Comparison of ENCODE assay signal across 10 cellular contexts in genomic region chr6:166330612-166331011, GRCh38. TPM values are rescaled to one million over a fixed set of nuclear protein-coding genes. Genes with fewer than 3 reads are reported as not detected.
DNase-seq lines count a peak whose midpoint lies in the region; ATAC-seq and TF ChIP-seq lines count a peak whose summit lies in the region.
"Had no signal": no experiment of that assay in that cellular context is flagged by ENCODE, and none has a peak within 500 bp of the region (broad histone marks: within the 10 kb centered on the region; RNA-seq: fewer than 3 reads in every experiment).

No MANE protein-coding gene starts in this region.

- POLR2A ChIA-PET in IMR-90 (lab: Charles Lee; ENCODE audit: unreplicated experiment), result no interaction called here

- TF ChIP-seq RAD21 in IMR-90 (IDR thresholded peaks at IDR 0.05; ENCODE audit: low read length), result no peak

- H3K23ac ChIP-seq in IMR-90 (ENCODE audit: low read depth, low read length), result no peak overlapping the region

- in situ Hi-C loops in IMR-90 (cut with MboI; ENCODE audit: low sequenced_read_pairs), result no loop called here

- intact Hi-C loops in IMR-90 (cut with micrococcal nuclease), result no loop called here
- intact Hi-C loops in colonic mucosa (cut with DNase I), result no loop called here

- DNase-seq in IMR-90 (peak; percentile 23), colonic mucosa (peak; percentile 65), iris pigment epithelial cell (ENCODE audit: low read depth) (peak; percentile 52), RKO (ENCODE audit: low spot score) (no peak)
- DNase-seq in activated naive CD4-positive, alpha-beta T cell treated with anti-CD3 and anti-CD28 coated beads, Interleukin-2, amount 50 U/mL, for 16 hours, result no peak
- no peak for DNase-seq in activated CD4-positive, alpha-beta T cell treated with anti-CD3 and anti-CD28 coated beads, Interleukin-2, amount 50 U/mL, for 1 hour

- H2BK20ac ChIP-seq in IMR-90 (ENCODE audit: low read depth, low read length), result no peak overlapping the region

- CTCF ChIA-PET in IMR-90 (lab: Yijun Ruan, JAX), result interaction anchor here (1.4 kb wide), 1 partner anchor 47 kb away, joined by 4 read pairs; no protein-coding TSS in a partner anchor

- H3K36me3 ChIP-seq in IMR-90 (ENCODE audit: control insufficient read depth, insufficient read depth, low read length), result peaks cover 20% of the 10 kb centered on the region
- H3K36me3 ChIP-seq in colonic mucosa, result no peaks in the 10 kb centered on the region
- H3K36me3 ChIP-seq in skeletal muscle satellite cell (ENCODE audit: insufficient read depth, low read length), result peaks cover 31% of the 10 kb centered on the region

- TF ChIP-seq CTCF in IMR-90 (conservative IDR thresholded peaks at IDR 0.05; ENCODE audit: low read depth, low read length), result peak; percentile 19; the same call in 1 of the 2 replicates
- TF ChIP-seq CTCF in colonic mucosa (IDR thresholded peaks at IDR 0.05), result no peak

- H3K27me3 ChIP-seq in IMR-90 (ENCODE audit: control insufficient read depth, insufficient read depth, low read length) (no peaks in the 10 kb centered on the region), colonic mucosa (no peaks in the 10 kb centered on the region), skeletal muscle satellite cell (ENCODE audit: control insufficient read depth, insufficient read depth, low read length) (no peaks in the 10 kb centered on the region)

- H3K9ac ChIP-seq in IMR-90 (ENCODE audit: low read depth, low read length) (no peak overlapping the region), colonic mucosa (ENCODE audit: low read depth in 2 of 2, low read length in 2 of 2) (no peak overlapping the region), skeletal muscle satellite cell (ENCODE audit: low read depth, low read length) (no peak overlapping the region)

- no peak overlapping the region for H3K14ac ChIP-seq in IMR-90 (replicated peaks; ENCODE audit: low read depth, low read length)

- H2BK15ac ChIP-seq in IMR-90 (ENCODE audit: low read depth, low read length), result no peak overlapping the region

- H2AK9ac ChIP-seq in IMR-90 (replicated peaks; ENCODE audit: low read depth, low read length, poor library complexity), result no peak overlapping the region

- H3K4ac ChIP-seq in IMR-90 (ENCODE audit: low read depth, low read length), result no peak overlapping the region

- TF ChIP-seq POLR2A in IMR-90 (IDR thresholded peaks at IDR 0.05; ENCODE audit: low read depth, low read length), result no peak

- H2AK5ac ChIP-seq in IMR-90 (ENCODE audit: low read depth, low read length), result no peak overlapping the region

- peaks cover 39 to 69% of the 10 kb centered on the region in 2 experiments for H3K79me1 ChIP-seq in IMR-90 (ENCODE audit: low read depth in 1 of 2, low read length in 2 of 2)

- dilution Hi-C loops in IMR-90 (cut with HindIII; ENCODE audit: low sequenced_read_pairs, unreplicated experiment), result no loop called here

- 0 out of 4 replicates have a peak overlapping the region, but pooled peaks of 1 of the 2 experiments have one; percentile 40 for H4K8ac ChIP-seq in IMR-90 (ENCODE audit: low read depth in 2 of 2, low read length in 2 of 2)

- H3K56ac ChIP-seq in IMR-90 (ENCODE audit: extremely low read depth, insufficient read depth, low read length), result no peak overlapping the region

- no peak overlapping the region for H3K27ac ChIP-seq in IMR-90 (ENCODE audit: insufficient read depth, low read length)
- no peak overlapping the region for H3K27ac ChIP-seq in colonic mucosa

- no peak overlapping the region for H2BK120ac ChIP-seq in IMR-90 (ENCODE audit: low read depth, low read length)

- H3K9me3 ChIP-seq in IMR-90 (ENCODE audit: control insufficient read depth, insufficient read depth, low read length), result no peaks in the 10 kb centered on the region
- H3K9me3 ChIP-seq in colonic mucosa, result no peaks in the 10 kb centered on the region
- H3K9me3 ChIP-seq in skeletal muscle satellite cell (replicated peaks; ENCODE audit: low read length), result no peaks in the 10 kb centered on the region

- peak overlapping the region; percentile 23; the same call in 1 of the 2 replicates for H3K4me2 ChIP-seq in IMR-90 (ENCODE audit: low read depth, low read length)
- peak overlapping the region; percentile 54 for H3K4me2 ChIP-seq in skeletal muscle satellite cell (ENCODE audit: low read length)

- H4K20me1 ChIP-seq in IMR-90 (ENCODE audit: insufficient read depth, low read length), result peaks cover 65% of the 10 kb centered on the region

- H3K18ac ChIP-seq in IMR-90 (ENCODE audit: low read depth, low read length), result no peak overlapping the region

- peak overlapping the region; percentile 68 for H2AFZ ChIP-seq in IMR-90 (replicated peaks; ENCODE audit: low read length, poor library complexity)

- peaks cover 11% of the 10 kb centered on the region; the same call in 1 of the 2 replicates for H3K9me1 ChIP-seq in IMR-90 (ENCODE audit: insufficient read depth, low read length)

- no peak overlapping the region for H2BK5ac ChIP-seq in IMR-90 (ENCODE audit: low read depth, low read length, poor library complexity, severe bottlenecking)

- WGBS in IMR-90 (ENCODE audit: extremely low coverage in 2 of 2, insufficient read length in 1 of 2), 2 experiments, result 40% methylated on average over 1 of the region's 11 CpGs; no CpG with 5 or more reads in 1 of the 2 experiments

- no peak overlapping the region for H4K91ac ChIP-seq in IMR-90 (ENCODE audit: insufficient read depth, low read depth, low read length)

- peak; percentile 86 for ATAC-seq in IMR-90 (ENCODE audit: low read depth)
- no peak for ATAC-seq in HG02759 (IDR thresholded peaks at IDR 0.05; ENCODE audit: unreplicated experiment)

- BruUV-seq in IMR-90 (replicated peaks; lab: Mats Ljungman, UMichigan), result no TSS peak

- H3K4me3 ChIP-seq in IMR-90 (ENCODE audit: insufficient read depth, low read depth, low read length) (no peak overlapping the region), colonic mucosa (no peak overlapping the region), skeletal muscle satellite cell (ENCODE audit: low read length) (no peak overlapping the region)

- no peak overlapping the region for H4K5ac ChIP-seq in IMR-90 (ENCODE audit: low read depth, low read length)

- peaks cover 11% of the 10 kb centered on the region; the same call in 1 of the 2 replicates for H3K4me1 ChIP-seq in IMR-90 (ENCODE audit: control insufficient read depth, insufficient read depth, low read length)
- H3K4me1 ChIP-seq in colonic mucosa, result peaks cover 11% of the 10 kb centered on the region
- H3K4me1 ChIP-seq in skeletal muscle satellite cell (ENCODE audit: control insufficient read depth, insufficient read depth, low read length), result peaks cover 8% of the 10 kb centered on the region

TF ChIP-seq in IMR-90, 13 proteins besides CTCF, POLR2A, EP300 and RAD21:
- TF ChIP-seq MAZ (IDR thresholded peaks at IDR 0.05; ENCODE audit: borderline replicate concordance, low read depth, low read length) (0 out of 2 replicates have a peak, but pooled peaks have one; percentile 15), MAFK (IDR thresholded peaks at IDR 0.05; ENCODE audit: low read depth, low read length) (no peak), CHD1 (IDR thresholded peaks at IDR 0.05; ENCODE audit: low read depth, low read length) (no peak)
TF ChIP-seq in IMR-90: peak in this region for 1.

RNA-seq across cellular contexts. Expression of gene SFT2D1, which starts 11.7 kb away (rescaled TPM):
- total RNA-seq in IMR-90 (2012; rRNA removed) (10.2 and 31.9 TPM in 2 replicates), colonic mucosa (10 to 100 TPM; 65.0 to 73.3 TPM)
- polyA plus RNA-seq in IMR-90 (2012; rRNA removed), result 42.1 and 45.8 TPM in 2 replicates
- polyA plus RNA-seq in IMR-90 (2012; cell fraction: cytosol; rRNA removed), result 51.6 and 81.2 TPM in 2 replicates
- polyA plus RNA-seq in IMR-90 (2012; cell fraction: nucleus; rRNA removed; ENCODE audit: low replicate concordance), result 20.7 and 59.5 TPM in 2 replicates
- 36.2 and 44.1 TPM in 2 replicates for total RNA-seq in skeletal muscle satellite cell (2012; rRNA removed)

RNA-seq across cellular contexts. Expression of gene PRR18, which starts 22.4 kb away (rescaled TPM):
- total RNA-seq in IMR-90 (2012; rRNA removed) (not detected in 2 replicates), colonic mucosa (not detected)
- not detected in 2 replicates for polyA plus RNA-seq in IMR-90 (2012; rRNA removed)
- 0.01 TPM in 1 of 2 replicates, not detected in the other for polyA plus RNA-seq in IMR-90 (2012; cell fraction: cytosol; rRNA removed)
- not detected in 2 replicates for polyA plus RNA-seq in IMR-90 (2012; cell fraction: nucleus; rRNA removed; ENCODE audit: low replicate concordance)
- not detected in 2 replicates for total RNA-seq in skeletal muscle satellite cell (2012; rRNA removed)
- polyA plus RNA-seq: IgD-negative memory B cell, neural cell had no signal

RNA-seq across cellular contexts. Expression of gene MPC1, which starts 52.1 kb away (rescaled TPM):
- 10.9 and 16.1 TPM in 2 replicates for total RNA-seq in IMR-90 (2012; rRNA removed)
- 11.8 and 12.0 TPM in 2 replicates for polyA plus RNA-seq in IMR-90 (2012; rRNA removed)
- polyA plus RNA-seq in IMR-90 (2012; cell fraction: cytosol; rRNA removed), result 14.4 and 15.3 TPM in 2 replicates
- 5.4 and 19.1 TPM in 2 replicates for polyA plus RNA-seq in IMR-90 (2012; cell fraction: nucleus; rRNA removed; ENCODE audit: low replicate concordance)
- 100 to 1,000 TPM in 1 of 2 donors, 10 to 100 TPM in 1; 93.7 to 144 TPM for total RNA-seq in colonic mucosa
- total RNA-seq in skeletal muscle satellite cell (2012; rRNA removed), result 27.1 and 33.2 TPM in 2 replicates

Comparison
In these comparisons a context has a peak if more than half of its experiments do, and no peak if none do; other contexts are left out.
1. DNase-seq: peak in IMR-90 (single experiment), colonic mucosa (single experiment) and iris pigment epithelial cell (single experiment); none in RKO (single experiment), activated naive CD4-positive, alpha-beta T cell treated with anti-CD3 and anti-CD28 coated beads, Interleukin-2, amount 50 U/mL, for 16 hours (single experiment) and activated CD4-positive, alpha-beta T cell treated with anti-CD3 and anti-CD28 coated beads, Interleukin-2, amount 50 U/mL, for 1 hour (single experiment).